ENCODE assay signal across 9 cellular contexts in the genomic region with DNA sequence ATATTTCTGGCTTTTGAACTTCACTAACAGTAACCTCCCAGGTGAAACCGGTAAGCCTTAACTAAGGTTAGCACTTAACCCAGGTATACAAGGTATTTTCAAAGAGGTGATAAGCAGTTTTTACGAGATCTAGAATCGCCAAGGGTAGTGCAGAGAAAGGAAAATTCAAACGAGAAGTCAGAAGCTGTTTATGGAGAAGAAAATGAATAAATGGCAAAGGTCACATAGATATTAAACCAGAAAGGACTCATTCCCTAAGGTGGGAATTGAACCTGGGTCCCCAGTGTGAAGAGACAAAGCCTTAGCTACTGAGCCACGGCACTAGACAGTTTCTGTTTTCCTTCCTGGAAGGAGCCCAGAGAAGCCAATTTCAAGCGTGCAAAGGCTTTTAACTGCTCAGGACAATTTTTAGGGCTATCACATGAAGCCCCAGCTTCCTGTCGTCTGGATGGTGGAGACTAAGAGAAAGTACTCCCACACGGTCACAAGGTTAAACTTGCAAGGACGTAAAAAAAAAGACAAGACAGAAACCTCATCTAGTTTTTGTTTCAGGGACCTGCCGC. TPM values are rescaled to one million over a fixed set of nuclear protein-coding genes. Genes with fewer than 3 reads are reported as not detected.
DNase-seq lines count a peak whose midpoint lies in the region; ATAC-seq and TF ChIP-seq lines count a peak whose summit lies in the region.
"Had no signal": no experiment of that assay in that cellular context is flagged by ENCODE, and none has a peak within 500 bp of the region (broad histone marks: within the 10 kb centered on the region; RNA-seq: fewer than 3 reads in every experiment).

No MANE protein-coding gene starts in this region.

- H3K27ac Mint-ChIP-seq in activated CD4-positive, alpha-beta T cell treated with anti-CD3 and anti-CD28 coated beads for 36 hours: peak overlapping the region; percentile 82

- no peak for TF ChIP-seq POLR2A in prostate gland (IDR thresholded peaks at IDR 0.05)

- H3K27me3 ChIP-seq in subcutaneous abdominal adipose tissue (ENCODE audit: control insufficient read depth in 5 of 5, insufficient read depth in 4 of 5, low read length in 5 of 5): no peaks in the 10 kb centered on the region
- H3K27me3 ChIP-seq in prostate gland (replicated peaks; ENCODE audit: insufficient read depth): no peaks in the 10 kb centered on the region
- H3K27me3 ChIP-seq: body of pancreas had no signal

- peak; percentile 59 for DNase-seq in activated CD4-positive, alpha-beta T cell treated with anti-CD3 and anti-CD28 coated beads for 36 hours
- DNase-seq in activated CD4-positive, alpha-beta T cell treated with anti-CD3 and anti-CD28 coated beads for 1 hour: no peak
- DNase-seq in activated CD8-positive, alpha-beta memory T cell treated with anti-CD3 and anti-CD28 coated beads, Interleukin-2, amount 50 U/mL, for 1 hour (ENCODE audit: extremely low read depth): peak; percentile 10
- DNase-seq in kidney glomerular epithelial cell (lab: John Stamatoyannopoulos, UW) (peak; percentile 68), NCI-H345 treated with DMSO at 0.1 percent for 48 hours (lab: John Stamatoyannopoulos, UW; ENCODE audit: unreplicated experiment) (no peak), prostate gland (ENCODE audit: low spot score) (no peak)

- H3K4me1 Mint-ChIP-seq in activated CD4-positive, alpha-beta T cell treated with anti-CD3 and anti-CD28 coated beads for 36 hours: peaks cover 38% of the 10 kb centered on the region

- H3K27me3 Mint-ChIP-seq in activated CD4-positive, alpha-beta T cell treated with anti-CD3 and anti-CD28 coated beads for 36 hours: no peaks in the 10 kb centered on the region

- H3K4me1 ChIP-seq in subcutaneous abdominal adipose tissue (ENCODE audit: control insufficient read depth in 5 of 5, insufficient read depth in 5 of 5, low read length in 5 of 5) (peaks cover 28 to 52% (median 49%) of the 10 kb centered on the region in 5 donors), prostate gland (replicated peaks) (peaks cover 32% of the 10 kb centered on the region)

- H3K36me3 ChIP-seq in subcutaneous abdominal adipose tissue (ENCODE audit: control insufficient read depth in 5 of 5, insufficient read depth in 5 of 5, low read length in 5 of 5): no peaks in the 10 kb centered on the region
- no peaks in the 10 kb centered on the region for H3K36me3 ChIP-seq in prostate gland

- WGBS in prostate gland: 50% methylated on average over 10 of the region's 10 CpGs

- peak; percentile 42 for ATAC-seq in activated CD4-positive, alpha-beta T cell treated with anti-CD3 and anti-CD28 coated beads for 36 hours
- ATAC-seq in GM19463 (IDR thresholded peaks at IDR 0.05; ENCODE audit: unreplicated experiment): no peak
- ATAC-seq: body of pancreas had no signal

- no peak overlapping the region for H3K4me3 ChIP-seq in subcutaneous abdominal adipose tissue (ENCODE audit: low read depth in 1 of 5, low read length in 5 of 5)
- H3K4me3 ChIP-seq in prostate gland: no peak overlapping the region
- H3K4me3 ChIP-seq: body of pancreas had no signal

- intact Hi-C loops in activated CD4-positive, alpha-beta T cell treated with anti-CD3 and anti-CD28 coated beads for 36 hours (cut with DNase I, micrococcal nuclease): no loop called here
- intact Hi-C loops in prostate gland (cut with DNase I): loop anchor here (10.0 kb wide), 1 partner anchor 409 kb away; no protein-coding TSS in a partner anchor

- peak overlapping the region in 2 of 5 donors; percentile 4 to 21 for H3K9ac ChIP-seq in subcutaneous abdominal adipose tissue (ENCODE audit: low read length in 5 of 5)

- peaks cover 19% of the 10 kb centered on the region for H3K36me3 Mint-ChIP-seq in activated CD4-positive, alpha-beta T cell treated with anti-CD3 and anti-CD28 coated beads for 36 hours (ENCODE audit: low read depth)

- CTCF ChIA-PET in activated CD4-positive, alpha-beta T cell treated with anti-CD3 and anti-CD28 coated beads for 36 hours (lab: Charles Lee): interaction anchor here (0.6 to 4.4 kb wide), 11 partner anchors 9 to 412 kb away, joined by 3 to 20 read pairs (median 4); no protein-coding TSS in a partner anchor

- no peak for TF ChIP-seq CTCF in prostate gland (IDR thresholded peaks at IDR 0.05)

- H3K27ac ChIP-seq in subcutaneous abdominal adipose tissue (ENCODE audit: low read depth, low read length) (peak overlapping the region; percentile 95), prostate gland (peak overlapping the region in 1 of 2 donors; percentile 24)

- POLR2A ChIA-PET in activated CD4-positive, alpha-beta T cell treated with anti-CD3 and anti-CD28 coated beads for 36 hours (lab: Charles Lee): no interaction called here

- peak overlapping the region; percentile 40 for H3K4me3 Mint-ChIP-seq in activated CD4-positive, alpha-beta T cell treated with anti-CD3 and anti-CD28 coated beads for 36 hours

- no peaks in the 10 kb centered on the region for H3K9me3 Mint-ChIP-seq in activated CD4-positive, alpha-beta T cell treated with anti-CD3 and anti-CD28 coated beads for 36 hours (ENCODE audit: low read depth)

- H3K9me3 ChIP-seq in subcutaneous abdominal adipose tissue (ENCODE audit: control insufficient read depth in 5 of 5, low read length in 5 of 5): no peaks in the 10 kb centered on the region
- no peaks in the 10 kb centered on the region for H3K9me3 ChIP-seq in prostate gland
- H3K9me3 ChIP-seq: body of pancreas had no signal

RNA-seq across cellular contexts. Expression of a gene that starts 5.7 kb away (rescaled TPM):
- total RNA-seq in activated CD4-positive, alpha-beta T cell treated with anti-CD3 and anti-CD28 coated beads for 36 hours: 1 to 10 TPM; 8.4 to 8.7 TPM
- 1 to 10 TPM; 2.1 to 9.3 TPM for total RNA-seq in prostate gland

RNA-seq across cellular contexts. Expression of a gene that starts 18.6 kb away (rescaled TPM):
- total RNA-seq in activated CD4-positive, alpha-beta T cell treated with anti-CD3 and anti-CD28 coated beads for 36 hours: 10 to 100 TPM; 14.8 to 15.6 TPM
- total RNA-seq in prostate gland: 10 to 100 TPM in 1 of 2 donors, not detected in 1; 46.4 TPM

RNA-seq across cellular contexts. Expression of a gene that starts 44.0 kb away (rescaled TPM):
- 100 to 1,000 TPM; 204 to 231 TPM for total RNA-seq in activated CD4-positive, alpha-beta T cell treated with anti-CD3 and anti-CD28 coated beads for 36 hours
- 1 to 10 TPM; 1.7 to 3.0 TPM for total RNA-seq in prostate gland

RNA-seq across cellular contexts. Expression of a gene that starts 50.4 kb away (rescaled TPM):
- total RNA-seq in activated CD4-positive, alpha-beta T cell treated with anti-CD3 and anti-CD28 coated beads for 36 hours: 100 to 1,000 TPM; 692 to 930 TPM
- total RNA-seq in prostate gland: 10 to 100 TPM in 1 of 2 donors, 1 to 10 TPM in 1; 9.7 to 14.4 TPM

Comparison
In these comparisons a context has a peak if more than half of its experiments do, and no peak if none do; other contexts are left out.
1. DNase-seq: peak in activated CD4-positive, alpha-beta T cell treated with anti-CD3 and anti-CD28 coated beads for 36 hours (single experiment), activated CD8-positive, alpha-beta memory T cell treated with anti-CD3 and anti-CD28 coated beads, Interleukin-2, amount 50 U/mL, for 1 hour (single experiment) and kidney glomerular epithelial cell (single experiment); none in activated CD4-positive, alpha-beta T cell treated with anti-CD3 and anti-CD28 coated beads for 1 hour (single experiment), NCI-H345 treated with DMSO at 0.1 percent for 48 hours (single experiment) and prostate gland (single experiment).
2. RNA of a gene that starts 44.0 kb away (total RNA-seq): 204 to 231 TPM in activated CD4-positive, alpha-beta T cell treated with anti-CD3 and anti-CD28 coated beads for 36 hours; 1.7 to 3.0 TPM in prostate gland; every median in the first group is over 10 times any median in the second.